ENCODE assay signal across 13 cellular contexts in the genomic region with DNA sequence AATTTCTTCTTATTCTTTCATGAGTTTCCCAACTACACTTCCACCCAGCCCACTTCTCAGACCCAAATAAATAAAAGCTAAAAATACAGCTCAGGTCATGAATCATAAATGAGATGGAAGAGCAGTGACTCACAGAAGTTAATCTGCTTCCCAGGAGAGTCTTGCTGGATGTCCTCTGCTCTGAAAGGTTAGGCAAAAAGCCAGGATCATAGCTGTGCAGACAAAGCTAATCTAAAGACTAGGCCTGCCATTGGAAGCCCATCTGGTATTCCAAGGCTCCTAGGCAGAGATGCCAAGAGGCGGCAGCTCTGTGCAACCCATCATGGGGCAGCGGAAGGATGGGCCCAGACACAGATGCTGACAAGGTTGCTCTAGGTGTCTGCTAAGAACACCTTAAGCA. TPM values are rescaled to one million over a fixed set of nuclear protein-coding genes. Genes with fewer than 3 reads are reported as not detected.
A peak's percentile ranks its signal among the peaks of the same experiment; 100 is the strongest.
DNase-seq lines count a peak whose midpoint lies in the region; ATAC-seq, FAIRE-seq and TF ChIP-seq lines count a peak whose summit lies in the region.
"Had no signal": no experiment of that assay in that cellular context is flagged by ENCODE, and none has a peak within 500 bp of the region (broad histone marks: within the 10 kb centered on the region; RNA-seq: fewer than 3 reads in every experiment).

No MANE protein-coding gene starts in this region.

- ATAC-seq in HG02938 (IDR thresholded peaks at IDR 0.05; ENCODE audit: unreplicated experiment) = no peak

- H3K4me3 Mint-ChIP-seq in osteocyte (ENCODE audit: unreplicated experiment) (no peak overlapping the region), type B pancreatic cell (no peak overlapping the region)
- H3K4me3 Mint-ChIP-seq: dendritic cell treated with granulocyte-macrophage colony-stimulating factor and Interleukin-4, amounts not matched to agents 40 ng/mL and 50 ng/mL, for 4 days had no signal

- H3K27me3 Mint-ChIP-seq in osteocyte (ENCODE audit: unreplicated experiment) (no peaks in the 10 kb centered on the region), type B pancreatic cell (no peaks in the 10 kb centered on the region)

- peak overlapping the region; percentile 36 for H3K27ac Mint-ChIP-seq in osteocyte (ENCODE audit: unreplicated experiment)
- no peak overlapping the region for H3K27ac Mint-ChIP-seq in type B pancreatic cell
- H3K27ac Mint-ChIP-seq: dendritic cell treated with granulocyte-macrophage colony-stimulating factor and Interleukin-4, amounts not matched to agents 40 ng/mL and 50 ng/mL, for 4 days had no signal

- H3K9me3 Mint-ChIP-seq in osteocyte (ENCODE audit: unreplicated experiment) (peaks cover 3% of the 10 kb centered on the region), type B pancreatic cell (no peaks in the 10 kb centered on the region)
- H3K9me3 Mint-ChIP-seq: dendritic cell treated with granulocyte-macrophage colony-stimulating factor and Interleukin-4, amounts not matched to agents 40 ng/mL and 50 ng/mL, for 4 days had no signal

- DNase-seq in NCI-H82 (lab: John Stamatoyannopoulos, UW) (peak; percentile 49), NCI-H82 treated with DMSO at 0.1 percent for 48 hours (lab: John Stamatoyannopoulos, UW; ENCODE audit: unreplicated experiment) (no peak), MG63 (peak; percentile 70), bronchial epithelial cell (ENCODE audit: low read depth) (peak; percentile 90), osteocyte (ENCODE audit: extremely low spot score, unreplicated experiment) (no peak), type B pancreatic cell (ENCODE audit: extremely low spot score, unreplicated experiment) (no peak)
- DNase-seq in NK-92 treated with Interleukin-12 subunit alpha and Interleukin-12 subunit beta, amount 100 ng/mL, for 24 hours (lab: John Stamatoyannopoulos, UW) = no peak
- DNase-seq: 8988T, KG1, T-helper 1 cell, transverse colon had no signal

- H3K36me3 ChIP-seq in MG63 = no peaks in the 10 kb centered on the region
- H3K36me3 ChIP-seq in bronchial epithelial cell (ENCODE audit: control insufficient read depth, insufficient read depth, low read length) = no peaks in the 10 kb centered on the region
- H3K36me3 ChIP-seq: transverse colon had no signal

- H3K9me3 ChIP-seq in MG63 = no peaks in the 10 kb centered on the region
- H3K9me3 ChIP-seq: transverse colon had no signal

- H3K36me3 Mint-ChIP-seq in osteocyte (ENCODE audit: unreplicated experiment) (no peaks in the 10 kb centered on the region), type B pancreatic cell (no peaks in the 10 kb centered on the region)

- H3K4me1 Mint-ChIP-seq in osteocyte (ENCODE audit: unreplicated experiment) (peaks cover 36% of the 10 kb centered on the region), type B pancreatic cell (ENCODE audit: unreplicated experiment) (peaks cover 6% of the 10 kb centered on the region)

- H3K27me3 ChIP-seq in MG63 = no peaks in the 10 kb centered on the region
- no peaks in the 10 kb centered on the region for H3K27me3 ChIP-seq in bronchial epithelial cell (ENCODE audit: control insufficient read depth, insufficient read depth, low read length)
- H3K27me3 ChIP-seq: transverse colon had no signal

- H3K4me3 ChIP-seq in MG63 (no peak overlapping the region), bronchial epithelial cell (ENCODE audit: low read depth, low read length) (no peak overlapping the region)
- H3K4me3 ChIP-seq: transverse colon had no signal

- TF ChIP-seq CTCF in bronchial epithelial cell (IDR thresholded peaks at IDR 0.05; ENCODE audit: insufficient read depth, low read length, severe bottlenecking) (no peak), osteocyte (IDR thresholded peaks at IDR 0.05) (no peak), type B pancreatic cell (conservative IDR thresholded peaks at IDR 0.05) (no peak)

- FAIRE-seq in bronchial epithelial cell (lab: Jason Lieb, UNC) = no peak

RNA-seq across cellular contexts. Expression of a gene that starts 24.0 kb away (rescaled TPM):
- total RNA-seq in MG63 (2014; rRNA removed; shearing (Covaris generic); ENCODE audit: low replicate concordance) = not detected in 2 replicates
- total RNA-seq in bronchial epithelial cell (under 0.01 and 0.26 TPM in 2 replicates), osteocyte (4.2 and 4.6 TPM in 2 replicates), type B pancreatic cell (ENCODE audit: low replicate concordance) (2.1 and 4.5 TPM in 2 replicates)

Comparison
In these comparisons a context has a peak if more than half of its experiments do, and no peak if none do; other contexts are left out.
1. DNase-seq: peak in NCI-H82 (single experiment), MG63 (single experiment) and bronchial epithelial cell (single experiment); none in NCI-H82 treated with DMSO at 0.1 percent for 48 hours (single experiment), osteocyte (single experiment), NK-92 treated with Interleukin-12 subunit alpha and Interleukin-12 subunit beta, amount 100 ng/mL, for 24 hours (single experiment) and type B pancreatic cell (single experiment).